ENCODE assay signal across 30 cellular contexts in genomic region chr12:107494331-107494730, GRCh38.
"Had no signal": no experiment of that assay in that cellular context is flagged by ENCODE, and none has a peak within 500 bp of the region (broad histone marks: within the 10 kb centered on the region; RNA-seq: fewer than 3 reads in every experiment).

No MANE protein-coding gene starts in this region.

- H3K27me3 Mint-ChIP-seq: activated B cell treated with CpG ODN at 0.5 μM for 24 hours; activated CD8-positive, alpha-beta T cell treated with anti-CD3 and anti-CD28 coated beads for 36 hours; activated naive CD8-positive, alpha-beta T cell; activated T-cell treated with anti-CD3 and anti-CD28 coated beads, Interleukin-2, amount 50 U/mL, for 24 hours; activated T-helper 17 cell treated with anti-CD3 and anti-CD28 coated beads, Interleukin-2, amount 50 U/mL, for 72 hours; central memory CD8-positive, alpha-beta T cell; dendritic cell treated with granulocyte-macrophage colony-stimulating factor and Interleukin-4, amounts not matched to agents 40 ng/mL and 50 ng/mL, for 4 days; T-cell had no signal

- ATAC-seq: activated CD4-positive, CD25-positive, alpha-beta regulatory T cell treated with anti-CD3 and anti-CD28 coated beads, Interleukin-2, amount 50 U/mL, for 24 hours; activated CD8-positive, alpha-beta T cell treated with anti-CD3 and anti-CD28 coated beads for 36 hours; activated T-helper 17 cell treated with anti-CD3 and anti-CD28 coated beads, Interleukin-2, amount 50 U/mL, for 72 hours; esophagus mucosa; T-cell had no signal

- H3K4me1 Mint-ChIP-seq: endodermal cell had no signal

- H3K27ac Mint-ChIP-seq: activated B cell treated with CpG ODN at 0.5 μM for 24 hours; activated CD8-positive, alpha-beta T cell treated with anti-CD3 and anti-CD28 coated beads for 36 hours; activated naive CD8-positive, alpha-beta T cell; activated T-cell treated with anti-CD3 and anti-CD28 coated beads, Interleukin-2, amount 50 U/mL, for 24 hours; activated T-helper 17 cell treated with anti-CD3 and anti-CD28 coated beads, Interleukin-2, amount 50 U/mL, for 72 hours; dendritic cell treated with granulocyte-macrophage colony-stimulating factor and Interleukin-4, amounts not matched to agents 40 ng/mL and 50 ng/mL, for 4 days; endodermal cell; T-cell; T-helper 1 cell treated with Interleukin-12 subunit alpha and Interleukin-12 subunit beta and Interleukin-4 antibody, amounts not matched to agents 30 μg/mL and 1 μg/mL, for 36 hours had no signal

- DNase-seq: activated B cell treated with CpG ODN at 0.5 μM for 24 hours; activated CD4-positive, alpha-beta T cell treated with anti-CD3 and anti-CD28 coated beads for 48 hours; activated CD4-positive, alpha-beta T cell treated with anti-CD3 and anti-CD28 coated beads, Interleukin-2, amount 50 U/mL, for 1 hour; activated CD4-positive, alpha-beta T cell treated with anti-CD3 and anti-CD28 coated beads, Interleukin-2, amount 50 U/mL, for 48 hours; activated CD8-positive, alpha-beta memory T cell treated with anti-CD3 and anti-CD28 coated beads, Interleukin-2, amount 50 U/mL, for 48 hours; activated CD8-positive, alpha-beta T cell treated with anti-CD3 and anti-CD28 coated beads for 36 hours; activated effector memory CD4-positive, alpha-beta T cell treated with Interleukin-2 at 50 U/mL for 16 hours; activated gamma-delta T cell treated with Interleukin-2 at 50 U/mL for 16 hours; activated naive CD4-positive, alpha-beta T cell treated with anti-CD3 and anti-CD28 coated beads, Interleukin-2, amount 50 U/mL, for 16 hours; activated naive CD4-positive, alpha-beta T cell treated with Interleukin-2 at 50 U/mL for 16 hours; activated T-cell treated with anti-CD3 and anti-CD28 coated beads for 4 hours; activated T-cell treated with anti-CD3 and anti-CD28 coated beads, Interleukin-2, amount 50 U/mL, for 24 hours; amniotic stem cell; brain microvascular endothelial cell; dorsolateral prefrontal cortex; effector memory CD4-positive, alpha-beta T cell; endodermal cell; foreskin fibroblast; head of caudate nucleus; T-cell; T-helper 9 cell had no signal

- H3K9me3 Mint-ChIP-seq: activated B cell treated with CpG ODN at 0.5 μM for 24 hours; activated CD8-positive, alpha-beta T cell treated with anti-CD3 and anti-CD28 coated beads for 36 hours; activated T-cell treated with anti-CD3 and anti-CD28 coated beads, Interleukin-2, amount 50 U/mL, for 24 hours; dendritic cell treated with granulocyte-macrophage colony-stimulating factor and Interleukin-4, amounts not matched to agents 40 ng/mL and 50 ng/mL, for 4 days; T-helper 1 cell treated with Interleukin-12 subunit alpha and Interleukin-12 subunit beta and Interleukin-4 antibody, amounts not matched to agents 30 μg/mL and 1 μg/mL, for 36 hours had no signal

- H3K4me3 Mint-ChIP-seq: activated B cell treated with CpG ODN at 0.5 μM for 24 hours; activated CD8-positive, alpha-beta T cell treated with anti-CD3 and anti-CD28 coated beads for 36 hours; activated naive CD8-positive, alpha-beta T cell; activated T-cell treated with anti-CD3 and anti-CD28 coated beads, Interleukin-2, amount 50 U/mL, for 24 hours; activated T-helper 17 cell treated with anti-CD3 and anti-CD28 coated beads, Interleukin-2, amount 50 U/mL, for 72 hours; central memory CD8-positive, alpha-beta T cell; dendritic cell treated with granulocyte-macrophage colony-stimulating factor and Interleukin-4, amounts not matched to agents 40 ng/mL and 50 ng/mL, for 4 days; endodermal cell; T-cell; T-helper 1 cell treated with Interleukin-12 subunit alpha and Interleukin-12 subunit beta and Interleukin-4 antibody, amounts not matched to agents 30 μg/mL and 1 μg/mL, for 36 hours had no signal

- H3K4me3 ChIP-seq: coronary artery, dorsolateral prefrontal cortex had no signal

- H3K27ac ChIP-seq: brain microvascular endothelial cell, coronary artery, dorsolateral prefrontal cortex, WERI-Rb-1 had no signal

- H3K27me3 ChIP-seq: brain microvascular endothelial cell had no signal

- H3K36me3 ChIP-seq: brain microvascular endothelial cell, WERI-Rb-1 had no signal
